8 cellular contexts compared by ENCODE assay signal in genomic region chr1:200619894-200620272, GRCh38. TPM values are rescaled to one million over a fixed set of nuclear protein-coding genes. Genes with fewer than 3 reads are reported as not detected.
DNase-seq lines count a peak whose midpoint lies in the region; ATAC-seq and TF ChIP-seq lines count a peak whose summit lies in the region.

No MANE protein-coding gene starts in this region.

- H3K4me3 Mint-ChIP-seq in naive thymus-derived CD8-positive, alpha-beta T cell, result peak overlapping the region; percentile 92 to 99 (median 96)

- H3K9me3 ChIP-seq in BE2C (no peaks in the 10 kb centered on the region), KOPT-K1 (ENCODE audit: insufficient read depth, low read length, poor library complexity, severe bottlenecking) (no peaks in the 10 kb centered on the region)

- H3K36me3 ChIP-seq in BE2C, result peaks cover 20% of the 10 kb centered on the region
- H3K36me3 ChIP-seq in KOPT-K1 (ENCODE audit: insufficient read depth, low read length), result peaks cover 42% of the 10 kb centered on the region

- TF ChIP-seq CTCF in BE2C (IDR thresholded peaks at IDR 0.05; ENCODE audit: low read depth, low read length) (no peak), choroid plexus epithelial cell (conservative IDR thresholded peaks at IDR 0.05; ENCODE audit: low read depth, low read length) (no peak), GM10248 (IDR thresholded peaks at IDR 0.05; ENCODE audit: control extremely low read depth, extremely low read depth, low read depth, missing control alignments) (no peak)

- no peaks in the 10 kb centered on the region for H3K9me3 Mint-ChIP-seq in naive thymus-derived CD8-positive, alpha-beta T cell

- H3K27ac Mint-ChIP-seq in naive thymus-derived CD8-positive, alpha-beta T cell, result peak overlapping the region in 4 of 10 donors; percentile 14 to 97 (median 84)

- no peak for DNase-seq in BE2C
- DNase-seq in choroid plexus epithelial cell (ENCODE audit: low read depth), result no peak
- no peak for DNase-seq in naive thymus-derived CD8-positive, alpha-beta T cell
- DNase-seq in hippocampal formation (lab: John Stamatoyannopoulos, UW), result no peak
- no peak for DNase-seq in left lobe of liver (ENCODE audit: low spot score)
- no peak for DNase-seq in iPS-NIHi7 (ENCODE audit: extremely low spot score)
- no peak for DNase-seq in GM10248 (ENCODE audit: extremely low spot score)

- POLR2A ChIA-PET in naive thymus-derived CD8-positive, alpha-beta T cell (lab: Charles Lee), result interaction anchor here (2.7 kb wide), 1 partner anchor 50 kb away, joined by 13 read pairs; the partner anchor contains the start of gene DDX59
- POLR2A ChIA-PET in GM10248 (lab: Yijun Ruan, JAX), result no interaction called here

- H3K4me3 ChIP-seq in BE2C (ENCODE audit: low read depth, low read length) (peak overlapping the region; percentile 87), choroid plexus epithelial cell (ENCODE audit: low read depth, low read length) (peak overlapping the region; percentile 94)

- H3K4me1 ChIP-seq in BE2C, result no peaks in the 10 kb centered on the region

- H3K4me1 Mint-ChIP-seq in naive thymus-derived CD8-positive, alpha-beta T cell, result peaks cover 2 to 22% (median 16%) of the 10 kb centered on the region in 4 donors

- H3K27ac ChIP-seq in KOPT-K1 (ENCODE audit: low read depth, low read length, poor library complexity, severe bottlenecking), result peak overlapping the region; percentile 93

- H3K36me3 Mint-ChIP-seq in naive thymus-derived CD8-positive, alpha-beta T cell, result no peaks in the 10 kb centered on the region

- no peak for ATAC-seq in naive thymus-derived CD8-positive, alpha-beta T cell
- no peak for ATAC-seq in left lobe of liver

- no peaks in the 10 kb centered on the region for H3K27me3 Mint-ChIP-seq in naive thymus-derived CD8-positive, alpha-beta T cell

- CTCF ChIA-PET in GM10248 (lab: Yijun Ruan, JAX), result interaction anchor here (1.3 to 5.9 kb wide), 4 partner anchors 8 to 212 kb away, joined by 3 to 76 read pairs (median 10); no protein-coding TSS in a partner anchor

- H3K27me3 ChIP-seq in BE2C, result no peaks in the 10 kb centered on the region

RNA-seq across cellular contexts. Expression of gene KIF14, which starts 0.7 kb away (rescaled TPM):
- polyA plus RNA-seq in BE2C (2012; ENCODE audit: insufficient read depth, insufficient read length, low read depth), result 1.7 TPM
- under 1 TPM; 0.05 to 0.10 TPM for total RNA-seq in naive thymus-derived CD8-positive, alpha-beta T cell
- not detected for polyA plus RNA-seq in naive thymus-derived CD8-positive, alpha-beta T cell
- total RNA-seq in left lobe of liver, result 0.10 TPM

RNA-seq across cellular contexts. Expression of gene DDX59, which starts 49.8 kb away (rescaled TPM):
- polyA plus RNA-seq in BE2C (2012; ENCODE audit: insufficient read depth, insufficient read length, low read depth), result 6.8 TPM
- 10 to 100 TPM; 38.8 to 41.3 TPM for total RNA-seq in naive thymus-derived CD8-positive, alpha-beta T cell
- polyA plus RNA-seq in naive thymus-derived CD8-positive, alpha-beta T cell, result 10 to 100 TPM; 10.0 to 20.9 (median 12.0) TPM
- 6.8 TPM for total RNA-seq in left lobe of liver
